8 cellular contexts compared by ENCODE assay signal in genomic region chr17:5282639-5283217, GRCh38. TPM values are rescaled to one million over a fixed set of nuclear protein-coding genes. Genes with fewer than 3 reads are reported as not detected.
A peak's percentile ranks its signal among the peaks of the same experiment; 100 is the strongest.
DNase-seq lines count a peak whose midpoint lies in the region; ATAC-seq lines count a peak whose summit lies in the region.

No MANE protein-coding gene starts in this region.

- no peak overlapping the region for H2BK120ac ChIP-seq in mesendoderm (ENCODE audit: low read depth, low read length)

- no CpG with 5 or more reads among the region's 35 CpGs for WGBS in mesendoderm (ENCODE audit: extremely low coverage, insufficient coverage, low lambda C conversion rate)

- H2AK5ac ChIP-seq in mesendoderm (ENCODE audit: low read length), result no peak overlapping the region

- peaks cover 7% of the 10 kb centered on the region for H3K36me3 Mint-ChIP-seq in T-helper 2 cell treated with Interferon-gamma antibody and Interleukin-4, amounts not matched to agents 5 μg/mL and 100 μg/mL, for 36 hours (ENCODE audit: low read depth)

- no peaks in the 10 kb centered on the region for H3K27me3 Mint-ChIP-seq in T-helper 2 cell treated with Interferon-gamma antibody and Interleukin-4, amounts not matched to agents 5 μg/mL and 100 μg/mL, for 36 hours (ENCODE audit: low read depth)

- H3K27ac ChIP-seq in mesendoderm (ENCODE audit: low read depth, low read length), result no peak overlapping the region

- H3K4me2 ChIP-seq in mesendoderm (ENCODE audit: low read length), result peak overlapping the region; percentile 96

- no peak overlapping the region for H3K4ac ChIP-seq in mesendoderm (ENCODE audit: low read depth, low read length)

- H2BK5ac ChIP-seq in mesendoderm (ENCODE audit: low read length), result no peak overlapping the region

- no peak overlapping the region for H4K8ac ChIP-seq in mesendoderm (ENCODE audit: low read depth, low read length)

- no peak overlapping the region for H2BK15ac ChIP-seq in mesendoderm (replicated peaks; ENCODE audit: low read depth)

- H3K79me1 ChIP-seq in mesendoderm (ENCODE audit: low read length), result peaks cover 8% of the 10 kb centered on the region

- DNase-seq in CD1c-positive myeloid dendritic cell (ENCODE audit: extremely low spot score) (peak; percentile 37), cerebellar cortex (ENCODE audit: low spot score) (peak; percentile 22), mesendoderm (peak; percentile 39), cerebellum (ENCODE audit: low spot score) (no peak), HuH-7 (ENCODE audit: low spot score) (no peak)
- peak; percentile 45 for DNase-seq in T-helper 2 cell treated with Interferon-gamma antibody and Interleukin-4, amounts not matched to agents 5 μg/mL and 100 μg/mL, for 36 hours (ENCODE audit: low spot score)
- DNase-seq in stimulated activated CD8-positive, alpha-beta memory T cell treated with anti-CD3 and anti-CD28 coated beads, Interleukin-15, amount 100 ng/mL, for 24 hours (ENCODE audit: low read depth), result peak; percentile 23

- peak overlapping the region; percentile 11 for H3K18ac ChIP-seq in mesendoderm (ENCODE audit: low read length)

- peaks cover 27% of the 10 kb centered on the region for H3K4me1 Mint-ChIP-seq in T-helper 2 cell treated with Interferon-gamma antibody and Interleukin-4, amounts not matched to agents 5 μg/mL and 100 μg/mL, for 36 hours (ENCODE audit: low read depth)

- no peaks in the 10 kb centered on the region for H3K9me3 Mint-ChIP-seq in T-helper 2 cell treated with Interferon-gamma antibody and Interleukin-4, amounts not matched to agents 5 μg/mL and 100 μg/mL, for 36 hours

- H3K4me1 ChIP-seq in mesendoderm (ENCODE audit: control insufficient read depth, low read depth, low read length), result peaks cover 4% of the 10 kb centered on the region

- H3K9ac ChIP-seq in mesendoderm (ENCODE audit: low read length), result peak overlapping the region; percentile 88

- H3K23ac ChIP-seq in mesendoderm (ENCODE audit: low read length), result peak overlapping the region; percentile 74

- H4K5ac ChIP-seq in mesendoderm (ENCODE audit: low read length), result no peak overlapping the region

- ATAC-seq in HG02642 (IDR thresholded peaks at IDR 0.05; ENCODE audit: poor library complexity, unreplicated experiment), result peak; percentile 36

- peaks cover 30% of the 10 kb centered on the region for H3K79me2 ChIP-seq in mesendoderm (ENCODE audit: control insufficient read depth, insufficient read depth, low read length)

- peak overlapping the region; percentile 90 for H3K4me3 Mint-ChIP-seq in T-helper 2 cell treated with Interferon-gamma antibody and Interleukin-4, amounts not matched to agents 5 μg/mL and 100 μg/mL, for 36 hours

- H3K36me3 ChIP-seq in mesendoderm (ENCODE audit: control insufficient read depth, insufficient read depth, low read length), result no peaks in the 10 kb centered on the region

- H3K27ac Mint-ChIP-seq in T-helper 2 cell treated with Interferon-gamma antibody and Interleukin-4, amounts not matched to agents 5 μg/mL and 100 μg/mL, for 36 hours, result peak overlapping the region; percentile 88

- H3K56ac ChIP-seq in mesendoderm (ENCODE audit: low read length), result peak overlapping the region; percentile 93

- no peaks in the 10 kb centered on the region for H3K27me3 ChIP-seq in mesendoderm (ENCODE audit: insufficient read depth, low read length, poor library complexity)

- peak overlapping the region; percentile 77 for H3K4me3 ChIP-seq in mesendoderm (ENCODE audit: low read length)

RNA-seq across cellular contexts. Expression of gene RABEP1, which starts 0.6 kb away (rescaled TPM):
- 29.4 TPM for polyA plus RNA-seq in mesendoderm (2013, experiment 1 of 2)
- polyA plus RNA-seq in mesendoderm (2013, experiment 2 of 2), result 29.3 TPM
- total RNA-seq in cerebellum, result 63.1 TPM

RNA-seq across cellular contexts. Expression of gene SCIMP, which starts 48.1 kb away (rescaled TPM):
- not detected for polyA plus RNA-seq in mesendoderm (2013, experiment 1 of 2)
- not detected for polyA plus RNA-seq in mesendoderm (2013, experiment 2 of 2)
- total RNA-seq in cerebellum, result 0.54 TPM

Comparison
In these comparisons a context has a peak if more than half of its experiments do, and no peak if none do; other contexts are left out.
1. DNase-seq: peak in CD1c-positive myeloid dendritic cell (single experiment), T-helper 2 cell treated with Interferon-gamma antibody and Interleukin-4, amounts not matched to agents 5 μg/mL and 100 μg/mL, for 36 hours (single experiment), cerebellar cortex (single experiment), mesendoderm (single experiment) and stimulated activated CD8-positive, alpha-beta memory T cell treated with anti-CD3 and anti-CD28 coated beads, Interleukin-15, amount 100 ng/mL, for 24 hours (single experiment); none in cerebellum (single experiment) and HuH-7 (single experiment).